10 cellular contexts compared by ENCODE assay signal in genomic region chr1:30747028-30748008, GRCh38. TPM values are rescaled to one million over a fixed set of nuclear protein-coding genes. Genes with fewer than 3 reads are reported as not detected.
DNase-seq lines count a peak whose midpoint lies in the region; ATAC-seq and TF ChIP-seq lines count a peak whose summit lies in the region.
"Had no signal": no experiment of that assay in that cellular context is flagged by ENCODE, and none has a peak within 500 bp of the region (broad histone marks: within the 10 kb centered on the region; RNA-seq: fewer than 3 reads in every experiment).

No MANE protein-coding gene starts in this region.

- DNase-seq in activated T-cell treated with anti-CD3 and anti-CD28 coated beads, Interleukin-2, amount 50 U/mL, for 24 hours: no peak
- no peak for DNase-seq in activated T-cell treated with anti-CD3 and anti-CD28 coated beads, Interleukin-2, amount 50 U/mL, for 1 hour
- DNase-seq in RWPE1 (ENCODE audit: low spot score): no peak
- no peak for DNase-seq in NCI-H345 (lab: John Stamatoyannopoulos, UW)
- no peak for DNase-seq in NCI-H82 treated with DMSO at 0.1 percent for 48 hours (lab: John Stamatoyannopoulos, UW; ENCODE audit: unreplicated experiment)

- H3K36me3 ChIP-seq in esophagus (ENCODE audit: control insufficient read depth in 2 of 2, insufficient read depth in 2 of 2, low read length in 1 of 2): no peaks in the 10 kb centered on the region
- H3K36me3 ChIP-seq in thymus (ENCODE audit: control insufficient read depth, insufficient read depth): peaks cover 9% of the 10 kb centered on the region
- H3K36me3 ChIP-seq: vagina had no signal

- POLR2A ChIA-PET in RWPE1 (lab: Yijun Ruan, JAX; ENCODE audit: low non-redundant PET): no interaction called here

- ATAC-seq in HG02884 (IDR thresholded peaks at IDR 0.05; ENCODE audit: unreplicated experiment): no peak

- H3K4me3 Mint-ChIP-seq in activated T-cell treated with anti-CD3 and anti-CD28 coated beads, Interleukin-2, amount 50 U/mL, for 24 hours: peak overlapping the region; percentile 73

- H3K9me3 Mint-ChIP-seq in activated T-cell treated with anti-CD3 and anti-CD28 coated beads, Interleukin-2, amount 50 U/mL, for 24 hours: no peaks in the 10 kb centered on the region

- WGBS in esophagus, 2 donors: 82 to 90% methylated on average over 17 of the region's 17 CpGs
- 83% methylated on average over 17 of the region's 17 CpGs for WGBS in thymus

- no peaks in the 10 kb centered on the region for H3K27me3 ChIP-seq in esophagus (ENCODE audit: control insufficient read depth in 1 of 2, insufficient read depth in 2 of 2, low read length in 2 of 2)
- H3K27me3 ChIP-seq in thymus (ENCODE audit: control insufficient read depth, insufficient read depth): no peaks in the 10 kb centered on the region
- H3K27me3 ChIP-seq: vagina had no signal

- peaks cover 58% of the 10 kb centered on the region for H3K36me3 Mint-ChIP-seq in activated T-cell treated with anti-CD3 and anti-CD28 coated beads, Interleukin-2, amount 50 U/mL, for 24 hours (ENCODE audit: low read depth)

- H3K4me3 ChIP-seq in esophagus (ENCODE audit: low read depth in 1 of 2, low read length in 2 of 2) (no peak overlapping the region), thymus (ENCODE audit: low read length) (no peak overlapping the region)
- H3K4me3 ChIP-seq: vagina had no signal

- peak overlapping the region; percentile 81 for H3K27ac ChIP-seq in RWPE1
- peak overlapping the region; percentile 4 to 64 for H3K27ac ChIP-seq in esophagus (ENCODE audit: low read depth in 2 of 2, low read length in 1 of 2)
- H3K27ac ChIP-seq in thymus (ENCODE audit: low read depth): peak overlapping the region; percentile 74
- H3K27ac ChIP-seq: vagina, VCaP had no signal

- CTCF ChIA-PET in RWPE1 (lab: Yijun Ruan, JAX): interaction anchor here (0.6 kb wide), 1 partner anchor 132 kb away, joined by 4 read pairs; no protein-coding TSS in a partner anchor

- H3K27ac Mint-ChIP-seq in activated T-cell treated with anti-CD3 and anti-CD28 coated beads, Interleukin-2, amount 50 U/mL, for 24 hours: peak overlapping the region; percentile 98

- H3K27me3 Mint-ChIP-seq in activated T-cell treated with anti-CD3 and anti-CD28 coated beads, Interleukin-2, amount 50 U/mL, for 24 hours: no peaks in the 10 kb centered on the region

- H3K9me3 ChIP-seq in esophagus (ENCODE audit: control insufficient read depth in 2 of 2, insufficient read depth in 1 of 2, low read depth in 1 of 2, low read length in 1 of 2) (no peaks in the 10 kb centered on the region), thymus (ENCODE audit: control insufficient read depth) (no peaks in the 10 kb centered on the region)
- H3K9me3 ChIP-seq: vagina had no signal

- TF ChIP-seq CTCF in RWPE1 (conservative IDR thresholded peaks at IDR 0.05; ENCODE audit: low read depth): no peak

- peaks cover 100% of the 10 kb centered on the region for H3K4me1 Mint-ChIP-seq in activated T-cell treated with anti-CD3 and anti-CD28 coated beads, Interleukin-2, amount 50 U/mL, for 24 hours (ENCODE audit: low read depth)

- H3K4me1 ChIP-seq in esophagus (ENCODE audit: control insufficient read depth in 2 of 2, insufficient read depth in 2 of 2, low read length in 1 of 2) (peaks cover 0 to 31% of the 10 kb centered on the region in 2 donors), thymus (ENCODE audit: control insufficient read depth, insufficient read depth, low read length) (peaks cover 79% of the 10 kb centered on the region)

RNA-seq across cellular contexts. Expression of gene LAPTM5, which starts 10.3 kb away (rescaled TPM):
- 10 to 100 TPM in 1 of 2 donors, 1 to 10 TPM in 1; 10.0 to 15.5 TPM for polyA plus RNA-seq in esophagus
- polyA plus RNA-seq in thymus: 364 TPM

RNA-seq across cellular contexts. Expression of gene MATN1, which starts 23.9 kb away (rescaled TPM):
- polyA plus RNA-seq in esophagus: under 1 TPM; 0.01 to 0.02 TPM
- 0.27 TPM for polyA plus RNA-seq in thymus

Comparison
In these comparisons a context has a peak if more than half of its experiments do, and no peak if none do; other contexts are left out.
1. RNA of gene LAPTM5, which starts 10.3 kb away (polyA plus RNA-seq): 364 TPM in thymus (single experiment); 10.0 to 15.5 TPM in esophagus; every median in the first group is over 10 times any median in the second.
2. Peak in every context shown above with its lines, with median percentiles within 50 percentile points of each other: H3K27ac ChIP-seq.